ENCODE assay signal across 18 cellular contexts in genomic region chr12:29639893-29640495, GRCh38.
DNase-seq lines count a peak whose midpoint lies in the region; ATAC-seq and TF ChIP-seq lines count a peak whose summit lies in the region.
"Had no signal": no experiment of that assay in that cellular context is flagged by ENCODE, and none has a peak within 500 bp of the region (broad histone marks: within the 10 kb centered on the region; RNA-seq: fewer than 3 reads in every experiment).

No MANE protein-coding gene starts in this region.

- no peaks in the 10 kb centered on the region for H3K9me3 ChIP-seq in adipocyte (ENCODE audit: control insufficient read depth, low read length)
- no peaks in the 10 kb centered on the region for H3K9me3 ChIP-seq in left ventricle myocardium inferior (replicated peaks)
- no peaks in the 10 kb centered on the region for H3K9me3 ChIP-seq in parathyroid adenoma (ENCODE audit: control insufficient read depth, low read length)
- H3K9me3 ChIP-seq in suprapubic skin = no peaks in the 10 kb centered on the region
- H3K9me3 ChIP-seq: A549 had no signal

- no peak for TF ChIP-seq POLR2A in suprapubic skin (IDR thresholded peaks at IDR 0.05)

- H3K9ac ChIP-seq in adipocyte (ENCODE audit: low read length) (peak overlapping the region; percentile 80), parathyroid adenoma (no peak overlapping the region)

- TF ChIP-seq CTCF in left ventricle myocardium inferior (IDR thresholded peaks at IDR 0.05; ENCODE audit: borderline replicate concordance) (no peak), parathyroid adenoma (IDR thresholded peaks at IDR 0.05) (no peak), suprapubic skin (IDR thresholded peaks at IDR 0.05) (no peak)

- 87% methylated on average over 10 of the region's 10 CpGs for WGBS in suprapubic skin

- ATAC-seq in GM21367 (IDR thresholded peaks at IDR 0.05; ENCODE audit: unreplicated experiment) (no peak), GM18873 (IDR thresholded peaks at IDR 0.05; ENCODE audit: low FRiP score, unreplicated experiment) (no peak)
- ATAC-seq: T-helper 17 cell had no signal

- no peak overlapping the region for H3K4me2 ChIP-seq in parathyroid adenoma (ENCODE audit: low read length)
- H3K4me2 ChIP-seq: A549 had no signal

- no peak for TF ChIP-seq EP300 in suprapubic skin (IDR thresholded peaks at IDR 0.05)

- H3K27ac ChIP-seq in ACC112 (ENCODE audit: low read depth, low read length) = peak overlapping the region; percentile 55
- H3K27ac ChIP-seq in left ventricle myocardium inferior (replicated peaks) = peak overlapping the region; percentile 76
- peak overlapping the region; percentile 42 for H3K27ac ChIP-seq in parathyroid adenoma
- H3K27ac ChIP-seq in suprapubic skin = no peak overlapping the region

- H3K4me1 ChIP-seq in ACC112 (ENCODE audit: control insufficient read depth, insufficient read depth, low read length, unreplicated experiment) (peaks cover 17% of the 10 kb centered on the region), adipocyte (ENCODE audit: control insufficient read depth, insufficient read depth, low read length) (peaks cover 21% of the 10 kb centered on the region), left ventricle myocardium inferior (peaks cover 32% of the 10 kb centered on the region), parathyroid adenoma (peaks cover 26% of the 10 kb centered on the region), suprapubic skin (no peaks in the 10 kb centered on the region)
- H3K4me1 ChIP-seq: A549 had no signal

- intact Hi-C loops in left ventricle myocardium inferior (cut with micrococcal nuclease) = no loop called here

- H2AFZ ChIP-seq in ACC112 (ENCODE audit: low read length, unreplicated experiment) (no peak overlapping the region), parathyroid adenoma (peak overlapping the region; percentile 69)

- no peak for DNase-seq in adipocyte (ENCODE audit: low read depth)
- peak; percentile 23 for DNase-seq in left ventricle myocardium inferior
- no peak for DNase-seq in suprapubic skin (ENCODE audit: low spot score in 2 of 2)
- no peak for DNase-seq in NCI-H526 treated with DMSO at 0.1 percent for 48 hours (lab: John Stamatoyannopoulos, UW)
- DNase-seq: activated CD4-positive, alpha-beta T cell treated with anti-CD3 and anti-CD28 coated beads for 1 hour; activated T-cell treated with anti-CD3 and anti-CD28 coated beads, Interleukin-2, amount 50 U/mL, for 24 hours; CD4-positive, alpha-beta memory T cell; GF-D8; Karpas-422; NCI-H1694; NCI-H524; stimulated activated naive CD4-positive, alpha-beta T cell; T-helper 17 cell had no signal

- H3K36me3 ChIP-seq in ACC112 (ENCODE audit: insufficient read depth, low read length) = peaks cover 22% of the 10 kb centered on the region
- H3K36me3 ChIP-seq in adipocyte (ENCODE audit: control insufficient read depth, insufficient read depth, low read length, severe bottlenecking) = no peaks in the 10 kb centered on the region
- H3K36me3 ChIP-seq in left ventricle myocardium inferior = no peaks in the 10 kb centered on the region
- no peaks in the 10 kb centered on the region for H3K36me3 ChIP-seq in parathyroid adenoma (ENCODE audit: control insufficient read depth, insufficient read depth, low read length)
- no peaks in the 10 kb centered on the region for H3K36me3 ChIP-seq in suprapubic skin

- H3K4me3 ChIP-seq in ACC112 (ENCODE audit: low read depth, low read length) (no peak overlapping the region), adipocyte (ENCODE audit: low read length) (peak overlapping the region; percentile 66), left ventricle myocardium inferior (peak overlapping the region; percentile 37), parathyroid adenoma (ENCODE audit: low read depth, low read length) (no peak overlapping the region), suprapubic skin (no peak overlapping the region)
- H3K4me3 ChIP-seq: A549 had no signal

- H3K79me2 ChIP-seq in ACC112 (ENCODE audit: control insufficient read depth, insufficient read depth, low read length, unreplicated experiment) (peaks cover 7% of the 10 kb centered on the region), parathyroid adenoma (peaks cover 25% of the 10 kb centered on the region)

- no peaks in the 10 kb centered on the region for H3K27me3 ChIP-seq in ACC112 (ENCODE audit: insufficient read depth, low read length)
- no peaks in the 10 kb centered on the region for H3K27me3 ChIP-seq in adipocyte (replicated peaks; ENCODE audit: control insufficient read depth, insufficient read depth, low read length)
- no peaks in the 10 kb centered on the region for H3K27me3 ChIP-seq in left ventricle myocardium inferior (ENCODE audit: low read depth)
- no peaks in the 10 kb centered on the region for H3K27me3 ChIP-seq in parathyroid adenoma (ENCODE audit: control insufficient read depth, insufficient read depth, low read length)
- no peaks in the 10 kb centered on the region for H3K27me3 ChIP-seq in suprapubic skin

Comparison
In these comparisons a context has a peak if more than half of its experiments do, and no peak if none do; other contexts are left out.
1. H3K4me3 ChIP-seq: peak in adipocyte (single experiment) and left ventricle myocardium inferior (single experiment); none in ACC112 (single experiment), parathyroid adenoma (single experiment) and suprapubic skin (single experiment).